In the genomic region with DNA sequence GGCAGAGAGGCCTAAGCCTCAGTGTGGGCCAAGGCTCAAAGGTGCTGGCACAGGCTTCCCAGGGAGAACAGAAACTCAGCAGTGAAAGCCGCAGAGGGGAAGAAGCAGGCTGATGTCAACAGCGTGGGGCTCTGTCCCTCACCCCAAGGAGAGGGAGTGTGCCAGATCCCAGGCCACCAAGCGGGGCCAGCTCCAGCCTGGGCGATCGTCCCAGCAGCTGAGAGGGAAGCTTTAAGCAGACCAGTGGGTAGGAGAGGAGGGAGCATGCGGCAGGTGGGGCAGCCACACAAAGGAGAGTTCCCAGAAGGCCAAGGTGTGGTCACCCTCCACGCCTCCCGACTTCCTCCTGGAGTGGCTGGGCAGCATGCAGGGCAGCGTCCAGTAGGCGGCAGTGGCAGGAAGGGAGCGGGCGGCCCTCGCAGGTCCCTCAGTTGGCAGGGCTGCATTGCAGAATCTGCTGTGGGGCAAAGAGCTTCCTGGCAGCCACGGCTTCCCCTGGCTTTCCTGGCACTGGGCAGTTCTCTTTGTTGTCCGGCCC, we compare ENCODE assay signal across 9 cellular contexts. TPM values are rescaled to one million over a fixed set of nuclear protein-coding genes. Genes with fewer than 3 reads are reported as not detected.
A peak's percentile ranks its signal among the peaks of the same experiment; 100 is the strongest.
DNase-seq lines count a peak whose midpoint lies in the region; ATAC-seq and TF ChIP-seq lines count a peak whose summit lies in the region.
"Had no signal": no experiment of that assay in that cellular context is flagged by ENCODE, and none has a peak within 500 bp of the region (broad histone marks: within the 10 kb centered on the region; RNA-seq: fewer than 3 reads in every experiment).

No MANE protein-coding gene starts in this region.

- H3K27me3 ChIP-seq in psoas muscle (ENCODE audit: insufficient read depth in 3 of 3, low read length in 2 of 3) = no peaks in the 10 kb centered on the region

- 0 out of 2 replicates have a peak, but pooled peaks have one; percentile 35 for TF ChIP-seq POLR2A in Raji (IDR thresholded peaks at IDR 0.05; ENCODE audit: insufficient read depth, low read depth, low read length)

- DNase-seq in head of caudate nucleus = peak; percentile 69 to 93 (median 86)
- DNase-seq in psoas muscle = peak; percentile 89 to 93
- DNase-seq in activated CD4-positive, CD25-positive, alpha-beta regulatory T cell (lab: John Stamatoyannopoulos, UW) = no peak
- DNase-seq in NCI-H82 (lab: John Stamatoyannopoulos, UW) = no peak
- DNase-seq in stimulated activated CD4-positive, alpha-beta T cell treated with anti-CD3 and anti-CD28 coated beads, Interleukin-12 subunit alpha, Interleukin-12 subunit beta, amount 100 ng/mL, for 4 hours = no peak

- H3K36me3 ChIP-seq in psoas muscle (ENCODE audit: insufficient read depth in 1 of 2, low read depth in 1 of 2) = peaks cover 0 to 22% of the 10 kb centered on the region in 2 donors

- H3K9me3 ChIP-seq in psoas muscle = no peaks in the 10 kb centered on the region

- intact Hi-C loops in head of caudate nucleus (cut with DNase I) = loop anchor here (5.0 to 10.0 kb wide), 2 partner anchors 47 to 80 kb away; partner anchors contain the start of gene TMC6
- intact Hi-C loops in psoas muscle (cut with DNase I) = loop anchor here in 1 of 2 donors (2.0 kb wide), 1 partner anchor 62 kb away; no protein-coding TSS in a partner anchor

- H3K4me3 ChIP-seq in psoas muscle = peak overlapping the region; percentile 49

- ATAC-seq in psoas muscle (peak; percentile 76 to 84 (median 82)), HG03571 (IDR thresholded peaks at IDR 0.05; ENCODE audit: unreplicated experiment) (no peak)

- WGBS in psoas muscle, 3 donors = 10 to 15% (median 12%) methylated on average over 11 to 15 of the region's 15 CpGs

- peak; percentile 16; the same call in 1 of the 2 replicates for TF ChIP-seq CTCF in GM12874 (IDR thresholded peaks at IDR 0.05; ENCODE audit: insufficient read depth, low read depth, low read length)
- TF ChIP-seq CTCF in psoas muscle (IDR thresholded peaks at IDR 0.05) = peak; percentile 65

- H3K27ac ChIP-seq in psoas muscle = peak overlapping the region; percentile 98

- H3K4me1 ChIP-seq in psoas muscle = peaks cover 72% of the 10 kb centered on the region

RNA-seq across cellular contexts. Expression of gene SYNGR2, which starts 6.0 kb away (rescaled TPM):
- 100 to 1,000 TPM; 134 to 313 (median 192) TPM for total RNA-seq in psoas muscle
- 100 to 1,000 TPM in 2 of 3 donors, 10 to 100 TPM in 1; 61.7 to 181 (median 120) TPM for polyA plus RNA-seq in psoas muscle

RNA-seq across cellular contexts. Expression of gene TK1, which starts 12.5 kb away (rescaled TPM):
- 1 to 10 TPM in 3 of 4 donors, under 1 TPM in 1; 0.68 to 3.1 (median 2.3) TPM for total RNA-seq in psoas muscle
- polyA plus RNA-seq in psoas muscle = 1 to 10 TPM in 2 of 3 donors, under 1 TPM in 1; 0.88 to 1.5 (median 1.1) TPM

RNA-seq across cellular contexts. Expression of gene AFMID, which starts 12.8 kb away (rescaled TPM):
- 10 to 100 TPM in 2 of 4 donors, 1 to 10 TPM in 2; 7.4 to 20.8 (median 12.1) TPM for total RNA-seq in psoas muscle
- 1 to 10 TPM; 8.1 to 9.9 (median 9.3) TPM for polyA plus RNA-seq in psoas muscle

RNA-seq across cellular contexts. Expression of gene C17orf99, which starts 28.2 kb away (rescaled TPM):
- not detected for total RNA-seq in psoas muscle
- not detected for polyA plus RNA-seq in psoas muscle
- total RNA-seq: dermis microvascular lymphatic vessel endothelial cell had no signal

RNA-seq across cellular contexts. Expression of gene BIRC5, which starts 39.7 kb away (rescaled TPM):
- under 1 TPM in 2 of 4 donors, not detected in 2; 0.12 to 0.34 TPM for total RNA-seq in psoas muscle
- under 1 TPM; 0.06 to 0.96 (median 0.23) TPM for polyA plus RNA-seq in psoas muscle

Comparison
In these comparisons a context has a peak if more than half of its experiments do, and no peak if none do; other contexts are left out.
1. DNase-seq: peak in head of caudate nucleus (42 of 42) and psoas muscle (2 of 2); none in activated CD4-positive, CD25-positive, alpha-beta regulatory T cell (0 of 4), NCI-H82 (single experiment) and stimulated activated CD4-positive, alpha-beta T cell treated with anti-CD3 and anti-CD28 coated beads, Interleukin-12 subunit alpha, Interleukin-12 subunit beta, amount 100 ng/mL, for 4 hours (single experiment).